In genomic region chr16:88102597-88102996, GRCh38 we compare ENCODE assay signal across 30 cellular contexts.
"Had no signal": no experiment of that assay in that cellular context is flagged by ENCODE, and none has a peak within 500 bp of the region (broad histone marks: within the 10 kb centered on the region; RNA-seq: fewer than 3 reads in every experiment).

No MANE protein-coding gene starts in this region.

- H3K4me3 Mint-ChIP-seq: activated CD4-positive, alpha-beta memory T cell treated with anti-CD3 and anti-CD28 coated beads, Interleukin-2, amount 10 ng/mL, durations not matched to agents 7 days and 5 days; activated CD4-positive, alpha-beta T cell treated with anti-CD3 and anti-CD28 coated beads, Interleukin-2, amount 10 ng/mL, durations not matched to agents 24 days and 14 days; activated naive CD4-positive, alpha-beta T cell treated with anti-CD3 and anti-CD28 coated beads, Interleukin-2, amount 10 ng/mL, durations not matched to agents 7 days and 5 days; activated naive CD8-positive, alpha-beta T cell treated with anti-CD3 and anti-CD28 coated beads, Interleukin-2, amount 50 U/mL, for 24 hours; activated T-cell treated with anti-CD3 and anti-CD28 coated beads, Interleukin-2, amount 50 U/mL, for 24 hours; dendritic cell treated with granulocyte-macrophage colony-stimulating factor and Interleukin-4, amounts not matched to agents 40 ng/mL and 50 ng/mL, for 4 days; natural killer cell treated with Interleukin-12 subunit alpha and Interleukin-12 subunit beta and Interleukin-15 and Interleukin-18, amount 100 ng/mL, for 72 hours; stimulated activated naive B cell treated with anti-CD40 and anti-IgM and Interleukin-4, amounts not matched to agents 10 μg/mL and 1 μg/mL and 100 μg/mL, for 72 hours had no signal

- H3K27ac Mint-ChIP-seq: activated CD4-positive, alpha-beta memory T cell treated with anti-CD3 and anti-CD28 coated beads, Interleukin-2, amount 10 ng/mL, durations not matched to agents 7 days and 5 days; activated CD4-positive, alpha-beta T cell treated with anti-CD3 and anti-CD28 coated beads, Interleukin-2, amount 10 ng/mL, durations not matched to agents 24 days and 14 days; activated naive CD4-positive, alpha-beta T cell treated with anti-CD3 and anti-CD28 coated beads, Interleukin-2, amount 10 ng/mL, durations not matched to agents 7 days and 5 days; activated naive CD8-positive, alpha-beta T cell treated with anti-CD3 and anti-CD28 coated beads, Interleukin-2, amount 50 U/mL, for 24 hours; activated T-cell treated with anti-CD3 and anti-CD28 coated beads, Interleukin-2, amount 50 U/mL, for 24 hours; dendritic cell treated with granulocyte-macrophage colony-stimulating factor and Interleukin-4, amounts not matched to agents 40 ng/mL and 50 ng/mL, for 4 days; natural killer cell treated with Interleukin-12 subunit alpha and Interleukin-12 subunit beta and Interleukin-15 and Interleukin-18, amount 100 ng/mL, for 72 hours; progenitor cell of endocrine pancreas; stimulated activated naive B cell treated with anti-CD40 and anti-IgM and Interleukin-4, amounts not matched to agents 10 μg/mL and 1 μg/mL and 100 μg/mL, for 72 hours had no signal

- H3K4me1 Mint-ChIP-seq: activated CD4-positive, alpha-beta memory T cell treated with anti-CD3 and anti-CD28 coated beads, Interleukin-2, amount 10 ng/mL, durations not matched to agents 7 days and 5 days; activated CD4-positive, alpha-beta T cell treated with anti-CD3 and anti-CD28 coated beads, Interleukin-2, amount 10 ng/mL, durations not matched to agents 24 days and 14 days; activated naive CD4-positive, alpha-beta T cell treated with anti-CD3 and anti-CD28 coated beads, Interleukin-2, amount 10 ng/mL, durations not matched to agents 7 days and 5 days; activated naive CD8-positive, alpha-beta T cell treated with anti-CD3 and anti-CD28 coated beads, Interleukin-2, amount 50 U/mL, for 24 hours had no signal

- H3K36me3 Mint-ChIP-seq: activated naive CD4-positive, alpha-beta T cell treated with anti-CD3 and anti-CD28 coated beads, Interleukin-2, amount 10 ng/mL, durations not matched to agents 7 days and 5 days; natural killer cell treated with Interleukin-12 subunit alpha and Interleukin-12 subunit beta and Interleukin-15 and Interleukin-18, amount 100 ng/mL, for 72 hours had no signal

- ATAC-seq: activated naive CD8-positive, alpha-beta T cell treated with anti-CD3 and anti-CD28 coated beads, Interleukin-2, amount 50 U/mL, for 24 hours; foreskin keratinocyte; heart left ventricle; left lung; mucosa of descending colon; natural killer cell treated with Interleukin-12 subunit alpha and Interleukin-12 subunit beta and Interleukin-15 and Interleukin-18, amount 100 ng/mL, for 72 hours; stimulated activated naive B cell treated with anti-CD40 and anti-IgM and Interleukin-4, amounts not matched to agents 10 μg/mL and 1 μg/mL and 100 μg/mL, for 72 hours had no signal

- H3K27ac ChIP-seq: breast epithelium, esophagus muscularis mucosa, foreskin keratinocyte, heart left ventricle, left lung, neutrophil, stomach, thyroid gland, upper lobe of left lung, vagina had no signal

- H3K9me3 ChIP-seq: esophagus muscularis mucosa, mucosa of descending colon, neutrophil, thyroid gland, vagina had no signal

- DNase-seq: activated CD4-positive, alpha-beta memory T cell treated with anti-CD3 and anti-CD28 coated beads, Interleukin-2, amount 10 ng/mL, durations not matched to agents 7 days and 5 days; activated CD4-positive, alpha-beta T cell treated with anti-CD3 and anti-CD28 coated beads, Interleukin-2, amount 10 ng/mL, durations not matched to agents 24 days and 14 days; activated CD4-positive, CD25-positive, alpha-beta regulatory T cell treated with anti-CD3 and anti-CD28 coated beads, Interleukin-2, amount 50 U/mL, for 72 hours; activated CD8-positive, alpha-beta memory T cell treated with anti-CD3 and anti-CD28 coated beads, Interleukin-2, amount 50 U/mL, for 48 hours; activated gamma-delta T cell; activated naive CD4-positive, alpha-beta T cell treated with anti-CD3 and anti-CD28 coated beads, Interleukin-2, amount 10 ng/mL, durations not matched to agents 7 days and 5 days; activated naive CD8-positive, alpha-beta T cell treated with anti-CD3 and anti-CD28 coated beads, Interleukin-2, amount 50 U/mL, for 24 hours; activated T-cell treated with anti-CD3 and anti-CD28 coated beads, Interleukin-2, amount 50 U/mL, for 24 hours; amygdala; central memory CD4-positive, alpha-beta T cell; foreskin keratinocyte; kidney glomerular epithelial cell; stimulated activated CD4-positive, alpha-beta T cell treated with anti-CD3 and anti-CD28 coated beads, Interleukin-15, amount 100 ng/mL, for 24 hours; stimulated activated CD4-positive, alpha-beta T cell treated with anti-CD3 and anti-CD28 coated beads, Interleukin-2, amount 100 ng/mL, for 24 hours; stimulated activated naive B cell treated with anti-CD40 and anti-IgM and Interleukin-4, amounts not matched to agents 10 μg/mL and 1 μg/mL and 100 μg/mL, for 72 hours; stomach; thyroid gland had no signal

- H3K27me3 ChIP-seq: thyroid gland, upper lobe of left lung, vagina had no signal

- H3K4me3 ChIP-seq: breast epithelium, esophagus muscularis mucosa, heart left ventricle, left lung, lung, mucosa of descending colon, smooth muscle cell, stomach, thyroid gland, upper lobe of left lung, vagina had no signal

- H3K9me3 Mint-ChIP-seq: activated CD4-positive, alpha-beta memory T cell treated with anti-CD3 and anti-CD28 coated beads, Interleukin-2, amount 10 ng/mL, durations not matched to agents 7 days and 5 days; activated naive CD4-positive, alpha-beta T cell treated with anti-CD3 and anti-CD28 coated beads, Interleukin-2, amount 10 ng/mL, durations not matched to agents 7 days and 5 days; activated naive CD8-positive, alpha-beta T cell treated with anti-CD3 and anti-CD28 coated beads, Interleukin-2, amount 50 U/mL, for 24 hours; activated T-cell treated with anti-CD3 and anti-CD28 coated beads, Interleukin-2, amount 50 U/mL, for 24 hours; dendritic cell treated with granulocyte-macrophage colony-stimulating factor and Interleukin-4, amounts not matched to agents 40 ng/mL and 50 ng/mL, for 4 days; natural killer cell treated with Interleukin-12 subunit alpha and Interleukin-12 subunit beta and Interleukin-15 and Interleukin-18, amount 100 ng/mL, for 72 hours had no signal

- H3K4me2 ChIP-seq: smooth muscle cell had no signal

- H3K4me1 ChIP-seq: breast epithelium, foreskin keratinocyte, heart left ventricle, left lung, thyroid gland, vagina had no signal

- H3K36me3 ChIP-seq: breast epithelium, esophagus muscularis mucosa, heart left ventricle, left lung, neutrophil, stomach, thyroid gland, upper lobe of left lung, vagina had no signal
